In genomic region chr6:158124288-158124687, GRCh38 we compare ENCODE assay signal across 26 cellular contexts.
"Had no signal": no experiment of that assay in that cellular context is flagged by ENCODE, and none has a peak within 500 bp of the region (broad histone marks: within the 10 kb centered on the region; RNA-seq: fewer than 3 reads in every experiment).

No MANE protein-coding gene starts in this region.

- H3K9me3 ChIP-seq: colonic mucosa, esophagus muscularis mucosa, esophagus squamous epithelium, gastrocnemius medialis, gastroesophageal sphincter, heart right ventricle had no signal

- FAIRE-seq: colon, endometrium, endothelial cell of umbilical vein, frontal cortex had no signal

- H3K27ac ChIP-seq: colonic mucosa, coronary artery, dorsolateral prefrontal cortex, esophagus muscularis mucosa, esophagus squamous epithelium, foreskin keratinocyte, gastrocnemius medialis, gastroesophageal sphincter, heart left ventricle, heart right ventricle had no signal

- DNase-seq: colonic mucosa; cortex of kidney; dermis blood vessel endothelial cell; dorsolateral prefrontal cortex; effector CD4-positive, alpha-beta T cell; effector CD8-positive, alpha-beta T cell; effector memory CD4-positive, alpha-beta T cell; effector memory CD8-positive, alpha-beta T cell; endodermal cell; erythroblast; esophagus squamous epithelium; foreskin fibroblast; foreskin keratinocyte; gastrocnemius medialis; glutamatergic neuron; head of caudate nucleus; heart left ventricle; heart right ventricle had no signal

- H3K4me1 ChIP-seq: colonic mucosa, esophagus muscularis mucosa, esophagus squamous epithelium, gastrocnemius medialis, gastroesophageal sphincter, heart left ventricle, heart right ventricle had no signal

- H3K27me3 ChIP-seq: colonic mucosa, dorsolateral prefrontal cortex, esophagus muscularis mucosa, esophagus squamous epithelium, foreskin keratinocyte, gastrocnemius medialis, gastroesophageal sphincter, heart left ventricle, heart right ventricle had no signal

- ATAC-seq: effector memory CD8-positive, alpha-beta T cell; esophagus mucosa; foreskin keratinocyte; gastrocnemius medialis; gastroesophageal sphincter; heart left ventricle; heart right ventricle had no signal

- H3K4me3 ChIP-seq: colonic mucosa, coronary artery, dorsolateral prefrontal cortex, esophagus muscularis mucosa, esophagus squamous epithelium, gastrocnemius medialis, gastroesophageal sphincter, heart left ventricle, heart right ventricle had no signal

- H3K36me3 ChIP-seq: colonic mucosa had no signal
